17 cellular contexts compared by ENCODE assay signal in the genomic region with DNA sequence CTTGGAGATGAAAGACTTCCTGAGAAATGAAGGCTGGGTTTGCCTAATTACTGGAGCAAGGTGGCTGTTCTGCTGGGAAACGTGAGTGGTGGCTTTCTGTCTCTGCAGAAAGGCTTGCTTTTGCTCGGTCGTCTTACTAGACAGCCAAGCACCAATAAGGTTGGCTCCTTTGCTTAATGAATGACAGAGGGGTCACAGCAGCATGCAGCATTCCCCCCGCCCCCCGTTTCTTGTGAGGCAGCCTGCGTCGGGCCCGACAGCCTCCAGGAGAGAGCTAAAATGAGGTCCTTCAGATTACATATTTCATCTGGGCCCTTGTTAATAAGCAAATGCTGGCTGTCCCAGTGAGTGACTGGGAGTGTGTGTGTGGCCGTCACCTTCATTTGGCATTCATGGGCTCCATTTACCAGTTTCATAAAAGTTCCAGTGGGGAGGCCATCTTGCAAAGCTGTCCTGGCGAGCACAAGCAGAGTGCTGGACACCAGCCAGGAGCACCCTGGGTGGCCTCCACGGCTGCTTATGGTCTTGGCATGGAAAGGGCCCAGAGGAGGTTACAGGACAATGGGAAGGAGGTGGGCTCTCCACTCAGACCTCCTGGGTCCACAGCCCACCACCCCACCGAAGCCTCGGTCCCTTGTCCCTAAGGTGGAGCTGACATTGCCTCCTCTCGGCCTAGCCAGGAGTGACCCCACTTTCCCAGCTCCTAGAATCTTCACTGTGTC. TPM values are rescaled to one million over a fixed set of nuclear protein-coding genes. Genes with fewer than 3 reads are reported as not detected.
DNase-seq lines count a peak whose midpoint lies in the region; ATAC-seq and TF ChIP-seq lines count a peak whose summit lies in the region.
"Had no signal": no experiment of that assay in that cellular context is flagged by ENCODE, and none has a peak within 500 bp of the region (broad histone marks: within the 10 kb centered on the region; RNA-seq: fewer than 3 reads in every experiment).

No MANE protein-coding gene starts in this region.

- H3K27me3 Mint-ChIP-seq in activated CD4-positive, alpha-beta T cell treated with anti-CD3 and anti-CD28 coated beads, Interleukin-2, amount 10 ng/mL, durations not matched to agents 24 days and 14 days = no peaks in the 10 kb centered on the region
- H3K27me3 Mint-ChIP-seq in activated CD4-positive, alpha-beta T cell treated with anti-CD3 and anti-CD28 coated beads for 36 hours = no peaks in the 10 kb centered on the region
- H3K27me3 Mint-ChIP-seq in brain = no peaks in the 10 kb centered on the region
- H3K27me3 Mint-ChIP-seq in stimulated activated memory B cell treated with anti-CD40 and anti-IgM and Interleukin-4, amounts not matched to agents 10 μg/mL and 1 μg/mL and 100 μg/mL, for 72 hours = no peaks in the 10 kb centered on the region
- H3K27me3 Mint-ChIP-seq in endodermal cell (ENCODE audit: insufficient read depth) = peaks cover 5% of the 10 kb centered on the region

- POLR2A ChIA-PET in activated CD4-positive, alpha-beta T cell treated with anti-CD3 and anti-CD28 coated beads for 36 hours (lab: Charles Lee) = no interaction called here

- peak overlapping the region; percentile 20 for H3K27ac Mint-ChIP-seq in activated CD4-positive, alpha-beta T cell treated with anti-CD3 and anti-CD28 coated beads, Interleukin-2, amount 10 ng/mL, durations not matched to agents 24 days and 14 days
- H3K27ac Mint-ChIP-seq in activated CD4-positive, alpha-beta T cell treated with anti-CD3 and anti-CD28 coated beads for 36 hours = no peak overlapping the region
- peak overlapping the region; percentile 2 to 96 (median 80) for H3K27ac Mint-ChIP-seq in brain
- H3K27ac Mint-ChIP-seq in stimulated activated memory B cell treated with anti-CD40 and anti-IgM and Interleukin-4, amounts not matched to agents 10 μg/mL and 1 μg/mL and 100 μg/mL, for 72 hours = peak overlapping the region; percentile 77
- no peak overlapping the region for H3K27ac Mint-ChIP-seq in endodermal cell

- no peaks in the 10 kb centered on the region for H3K4me1 ChIP-seq in endodermal cell (ENCODE audit: control insufficient read depth, insufficient read depth, low read length)

- no peaks in the 10 kb centered on the region for H3K27me3 ChIP-seq in endodermal cell (ENCODE audit: control insufficient read depth, insufficient read depth, low read length, poor library complexity, severe bottlenecking)
- H3K27me3 ChIP-seq: uterus had no signal

- H3K36me3 ChIP-seq in endodermal cell (ENCODE audit: control insufficient read depth, insufficient read depth, low read length) = no peaks in the 10 kb centered on the region
- H3K36me3 ChIP-seq: uterus had no signal

- H3K27ac ChIP-seq in endodermal cell (ENCODE audit: low read depth, low read length) = no peak overlapping the region
- H3K27ac ChIP-seq: parathyroid adenoma had no signal

- intact Hi-C loops in activated CD4-positive, alpha-beta T cell treated with anti-CD3 and anti-CD28 coated beads, Interleukin-2, amount 10 ng/mL, durations not matched to agents 24 days and 14 days (cut with micrococcal nuclease) = no loop called here
- intact Hi-C loops in activated CD4-positive, alpha-beta T cell treated with anti-CD3 and anti-CD28 coated beads for 36 hours (cut with DNase I, micrococcal nuclease) = no loop called here

- no peak for DNase-seq in activated CD4-positive, alpha-beta T cell treated with anti-CD3 and anti-CD28 coated beads, Interleukin-2, amount 10 ng/mL, durations not matched to agents 24 days and 14 days
- no peak for DNase-seq in activated CD4-positive, alpha-beta T cell treated with anti-CD3 and anti-CD28 coated beads for 36 hours
- peak; percentile 79 for DNase-seq in NCI-H345 (lab: John Stamatoyannopoulos, UW)
- DNase-seq in endodermal cell = no peak
- DNase-seq in GM20000 (ENCODE audit: low spot score) = no peak
- no peak for DNase-seq in cerebellar nuclear complex (lab: John Stamatoyannopoulos, UW)
- DNase-seq: ACHN; activated naive CD4-positive, alpha-beta T cell treated with Interleukin-2 at 50 U/mL for 16 hours; effector CD8-positive, alpha-beta T cell; NCI-H1105 treated with DMSO at 0.1 percent for 48 hours; NCI-H510A treated with DMSO at 0.1 percent for 48 hours; stimulated activated naive CD4-positive, alpha-beta T cell; uterus had no signal

- H3K9ac ChIP-seq in endodermal cell (ENCODE audit: extremely low read depth, low read length, poor library complexity, severe bottlenecking) = no peak overlapping the region
- H3K9ac ChIP-seq: parathyroid adenoma had no signal

- H3K4me3 ChIP-seq in endodermal cell (ENCODE audit: low read length) = no peak overlapping the region
- H3K4me3 ChIP-seq: K562, uterus had no signal

- H3K36me3 Mint-ChIP-seq in activated CD4-positive, alpha-beta T cell treated with anti-CD3 and anti-CD28 coated beads, Interleukin-2, amount 10 ng/mL, durations not matched to agents 24 days and 14 days (ENCODE audit: low read depth) = peaks cover 13% of the 10 kb centered on the region
- H3K36me3 Mint-ChIP-seq in activated CD4-positive, alpha-beta T cell treated with anti-CD3 and anti-CD28 coated beads for 36 hours (ENCODE audit: low read depth) = peaks cover 15% of the 10 kb centered on the region
- H3K36me3 Mint-ChIP-seq in brain (no peaks in the 10 kb centered on the region), endodermal cell (ENCODE audit: low read depth) (no peaks in the 10 kb centered on the region)
- H3K36me3 Mint-ChIP-seq in stimulated activated memory B cell treated with anti-CD40 and anti-IgM and Interleukin-4, amounts not matched to agents 10 μg/mL and 1 μg/mL and 100 μg/mL, for 72 hours = peaks cover 10% of the 10 kb centered on the region

- WGBS in endodermal cell (ENCODE audit: insufficient coverage in 1 of 2, insufficient read length in 1 of 2), 2 experiments = 83 to 89% methylated on average over 13 to 14 of the region's 14 CpGs

- peaks cover 44% of the 10 kb centered on the region for H3K4me1 Mint-ChIP-seq in activated CD4-positive, alpha-beta T cell treated with anti-CD3 and anti-CD28 coated beads, Interleukin-2, amount 10 ng/mL, durations not matched to agents 24 days and 14 days
- H3K4me1 Mint-ChIP-seq in activated CD4-positive, alpha-beta T cell treated with anti-CD3 and anti-CD28 coated beads for 36 hours = peaks cover 57% of the 10 kb centered on the region
- H3K4me1 Mint-ChIP-seq in brain = peaks cover 79% of the 10 kb centered on the region
- H3K4me1 Mint-ChIP-seq in stimulated activated memory B cell treated with anti-CD40 and anti-IgM and Interleukin-4, amounts not matched to agents 10 μg/mL and 1 μg/mL and 100 μg/mL, for 72 hours = peaks cover 98% of the 10 kb centered on the region
- peaks cover 21% of the 10 kb centered on the region for H3K4me1 Mint-ChIP-seq in endodermal cell

- no peak overlapping the region for H3K4me3 Mint-ChIP-seq in activated CD4-positive, alpha-beta T cell treated with anti-CD3 and anti-CD28 coated beads, Interleukin-2, amount 10 ng/mL, durations not matched to agents 24 days and 14 days
- no peak overlapping the region for H3K4me3 Mint-ChIP-seq in activated CD4-positive, alpha-beta T cell treated with anti-CD3 and anti-CD28 coated beads for 36 hours
- H3K4me3 Mint-ChIP-seq in brain (peak overlapping the region in 3 of 5 experiments; percentile 7 to 64 (median 49)), endodermal cell (no peak overlapping the region)
- peak overlapping the region; percentile 53 for H3K4me3 Mint-ChIP-seq in stimulated activated memory B cell treated with anti-CD40 and anti-IgM and Interleukin-4, amounts not matched to agents 10 μg/mL and 1 μg/mL and 100 μg/mL, for 72 hours

- H3K9me3 Mint-ChIP-seq in activated CD4-positive, alpha-beta T cell treated with anti-CD3 and anti-CD28 coated beads, Interleukin-2, amount 10 ng/mL, durations not matched to agents 24 days and 14 days = no peaks in the 10 kb centered on the region
- no peaks in the 10 kb centered on the region for H3K9me3 Mint-ChIP-seq in activated CD4-positive, alpha-beta T cell treated with anti-CD3 and anti-CD28 coated beads for 36 hours (ENCODE audit: low read depth)
- H3K9me3 Mint-ChIP-seq in brain = peaks cover 0 to 6% (median 0%) of the 10 kb centered on the region in 5 experiments
- peaks cover 6% of the 10 kb centered on the region for H3K9me3 Mint-ChIP-seq in stimulated activated memory B cell treated with anti-CD40 and anti-IgM and Interleukin-4, amounts not matched to agents 10 μg/mL and 1 μg/mL and 100 μg/mL, for 72 hours
- no peaks in the 10 kb centered on the region for H3K9me3 Mint-ChIP-seq in endodermal cell

- CTCF ChIA-PET in activated CD4-positive, alpha-beta T cell treated with anti-CD3 and anti-CD28 coated beads for 36 hours (lab: Charles Lee) = interaction anchor here (0.5 to 4.9 kb wide), 8 partner anchors 24 to 339 kb away, joined by 3 to 78 read pairs (median 20); a partner anchor contains a TSS

- H3K9me3 ChIP-seq in endodermal cell (ENCODE audit: control insufficient read depth, low read length) = no peaks in the 10 kb centered on the region
- H3K9me3 ChIP-seq: uterus had no signal

- TF ChIP-seq CTCF in brain (conservative IDR thresholded peaks at IDR 0.05) = no peak
- no peak for TF ChIP-seq CTCF in endodermal cell (conservative IDR thresholded peaks at IDR 0.05)
- TF ChIP-seq CTCF in GM20000 (IDR thresholded peaks at IDR 0.05; ENCODE audit: extremely low read depth, missing control alignments) = no peak

- no peak for ATAC-seq in activated CD4-positive, alpha-beta T cell treated with anti-CD3 and anti-CD28 coated beads for 36 hours
- no peak for ATAC-seq in stimulated activated memory B cell treated with anti-CD40 and anti-IgM and Interleukin-4, amounts not matched to agents 10 μg/mL and 1 μg/mL and 100 μg/mL, for 72 hours
- ATAC-seq: K562 had no signal

RNA-seq across cellular contexts. Expression of a gene that starts 37.2 kb away (rescaled TPM):
- 267 and 273 TPM in 2 replicates for total RNA-seq in activated CD4-positive, alpha-beta T cell treated with anti-CD3 and anti-CD28 coated beads, Interleukin-2, amount 10 ng/mL, durations not matched to agents 24 days and 14 days
- total RNA-seq in activated CD4-positive, alpha-beta T cell treated with anti-CD3 and anti-CD28 coated beads for 36 hours = 100 to 1,000 TPM; 158 to 170 TPM
- 75.0 TPM for polyA plus RNA-seq in brain (ENCODE audit: insufficient read depth, low read depth, low replicate concordance)
- 100 to 1,000 TPM; 108 to 152 TPM for total RNA-seq in endodermal cell
- polyA plus RNA-seq in endodermal cell (2013, experiment 1 of 2) = 336 TPM
- 282 TPM for polyA plus RNA-seq in endodermal cell (2013, experiment 2 of 2)

Comparison
In these comparisons a context has a peak if more than half of its experiments do, and no peak if none do; other contexts are left out.
1. H3K27ac Mint-ChIP-seq: peak in activated CD4-positive, alpha-beta T cell treated with anti-CD3 and anti-CD28 coated beads, Interleukin-2, amount 10 ng/mL, durations not matched to agents 24 days and 14 days (single experiment), brain (5 of 5) and stimulated activated memory B cell treated with anti-CD40 and anti-IgM and Interleukin-4, amounts not matched to agents 10 μg/mL and 1 μg/mL and 100 μg/mL, for 72 hours (single experiment); none in activated CD4-positive, alpha-beta T cell treated with anti-CD3 and anti-CD28 coated beads for 36 hours (single experiment) and endodermal cell (single experiment).
2. H3K4me3 Mint-ChIP-seq: peak in brain (3 of 5) and stimulated activated memory B cell treated with anti-CD40 and anti-IgM and Interleukin-4, amounts not matched to agents 10 μg/mL and 1 μg/mL and 100 μg/mL, for 72 hours (single experiment); none in activated CD4-positive, alpha-beta T cell treated with anti-CD3 and anti-CD28 coated beads, Interleukin-2, amount 10 ng/mL, durations not matched to agents 24 days and 14 days (single experiment), activated CD4-positive, alpha-beta T cell treated with anti-CD3 and anti-CD28 coated beads for 36 hours (single experiment) and endodermal cell (single experiment).